18 cellular contexts compared by ENCODE assay signal in the genomic region with DNA sequence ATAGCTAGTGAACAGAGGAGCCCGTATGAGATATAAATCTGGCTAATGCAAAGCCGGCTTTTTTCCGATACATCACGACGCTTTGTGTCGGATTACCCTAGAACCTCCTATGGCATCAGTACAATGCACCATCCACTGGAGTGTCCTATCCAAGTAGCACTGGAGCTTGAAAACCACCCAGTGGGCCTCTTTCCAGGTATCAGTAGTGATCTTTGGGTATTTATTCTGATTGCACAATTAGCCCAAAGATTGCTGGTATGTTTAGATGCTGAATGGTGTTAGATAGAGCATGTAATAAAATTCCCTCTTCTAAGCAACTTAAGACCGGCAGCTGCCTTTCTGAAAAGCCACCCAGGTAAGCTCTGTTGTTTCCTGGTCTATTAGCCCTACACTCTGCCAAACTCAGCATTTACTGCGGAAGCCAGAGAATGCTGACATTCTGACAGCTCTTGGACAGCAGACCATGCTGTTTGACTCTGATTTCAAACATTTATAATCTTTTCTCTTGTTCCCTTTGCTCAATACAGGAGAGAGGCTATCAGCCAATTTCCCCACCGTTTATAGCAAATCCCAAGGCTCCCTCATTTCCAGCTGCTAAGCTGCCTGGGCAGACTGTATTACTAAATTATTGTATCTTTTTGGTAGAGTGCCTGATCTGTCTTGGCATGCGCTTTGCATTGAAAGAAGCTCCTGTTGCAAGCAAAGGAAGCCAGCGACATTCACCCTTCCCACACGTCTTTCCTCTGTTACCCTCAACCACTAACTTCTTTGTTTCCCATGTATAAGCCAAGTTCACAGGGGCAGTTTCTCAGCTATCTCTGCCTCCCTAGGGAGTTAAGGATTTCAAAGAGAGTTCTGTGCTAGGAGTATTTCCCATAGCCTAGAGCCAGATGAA.
DNase-seq lines count a peak whose midpoint lies in the region; ATAC-seq and TF ChIP-seq lines count a peak whose summit lies in the region.
"Had no signal": no experiment of that assay in that cellular context is flagged by ENCODE, and none has a peak within 500 bp of the region (broad histone marks: within the 10 kb centered on the region; RNA-seq: fewer than 3 reads in every experiment).

No MANE protein-coding gene starts in this region.

- no peak for TF ChIP-seq CTCF in GM23338 (conservative IDR thresholded peaks at IDR 0.05; ENCODE audit: low read depth in 2 of 2)
- no peak for TF ChIP-seq CTCF in neural progenitor cell (IDR thresholded peaks at IDR 0.05)

- no peaks in the 10 kb centered on the region for H3K9me3 Mint-ChIP-seq in GM23338
- H3K9me3 Mint-ChIP-seq in neural progenitor cell: peaks cover 5% of the 10 kb centered on the region
- no peaks in the 10 kb centered on the region for H3K9me3 Mint-ChIP-seq in activated CD4-positive, alpha-beta T cell treated with anti-CD3 and anti-CD28 coated beads, Interleukin-2, amount 10 ng/mL, durations not matched to agents 24 days and 14 days

- H3K27me3 Mint-ChIP-seq in GM23338 (ENCODE audit: insufficient read depth, low read depth, poor library complexity): no peaks in the 10 kb centered on the region
- H3K27me3 Mint-ChIP-seq in neural progenitor cell (ENCODE audit: insufficient read depth, low read depth): peaks cover 2% of the 10 kb centered on the region
- H3K27me3 Mint-ChIP-seq in activated CD4-positive, alpha-beta T cell treated with anti-CD3 and anti-CD28 coated beads, Interleukin-2, amount 10 ng/mL, durations not matched to agents 24 days and 14 days: no peaks in the 10 kb centered on the region
- H3K27me3 Mint-ChIP-seq: activated CD4-positive, alpha-beta memory T cell treated with anti-CD3 and anti-CD28 coated beads for 36 hours; activated T-helper 17 cell treated with anti-CD3 and anti-CD28 coated beads, Interleukin-2, amount 50 U/mL, for 72 hours; effector memory CD8-positive, alpha-beta T cell had no signal

- DNase-seq in GM23338 (ENCODE audit: low spot score): peak; percentile 21
- DNase-seq in SK-N-MC (ENCODE audit: low read depth, low spot score): peak; percentile 48
- DNase-seq in globus pallidus (ENCODE audit: low spot score): peak; percentile 7
- no peak for DNase-seq in neural progenitor cell (ENCODE audit: low spot score)
- DNase-seq in activated T-cell treated with anti-CD3 and anti-CD28 coated beads, Interleukin-2, amount 50 U/mL, for 48 hours: no peak
- no peak for DNase-seq in OCI-M1 (lab: John Stamatoyannopoulos, UW)
- no peak for DNase-seq in activated CD4-positive, alpha-beta T cell treated with anti-CD3 and anti-CD28 coated beads, Interleukin-2, amount 10 ng/mL, durations not matched to agents 24 days and 14 days
- no peak for DNase-seq in A172 (ENCODE audit: low spot score)
- DNase-seq: activated CD4-positive, alpha-beta memory T cell treated with anti-CD3 and anti-CD28 coated beads for 36 hours; effector memory CD8-positive, alpha-beta T cell; foreskin fibroblast; NCI-H1048; NCI-H526 treated with DMSO at 0.1 percent for 48 hours; stimulated activated CD4-positive, alpha-beta T cell treated with anti-CD3 and anti-CD28 coated beads, Interleukin-4, amount 100 ng/mL, for 1 hour had no signal

- H3K27ac Mint-ChIP-seq in GM23338 (0 out of 2 replicates have a peak overlapping the region, but pooled peaks have one; percentile 73), neural progenitor cell (peak overlapping the region; percentile 74)
- no peak overlapping the region for H3K27ac Mint-ChIP-seq in activated CD4-positive, alpha-beta T cell treated with anti-CD3 and anti-CD28 coated beads, Interleukin-2, amount 10 ng/mL, durations not matched to agents 24 days and 14 days
- H3K27ac Mint-ChIP-seq: activated CD4-positive, alpha-beta memory T cell treated with anti-CD3 and anti-CD28 coated beads for 36 hours; activated T-helper 17 cell treated with anti-CD3 and anti-CD28 coated beads, Interleukin-2, amount 50 U/mL, for 72 hours; effector memory CD8-positive, alpha-beta T cell had no signal

- H3F3A ChIP-seq in GM23338 (replicated peaks; ENCODE audit: low read depth): no peaks in the 10 kb centered on the region
- H3F3A ChIP-seq in neural progenitor cell (ENCODE audit: low read depth): no peaks in the 10 kb centered on the region

- peak; percentile 73 for ATAC-seq in GM23338
- ATAC-seq: activated T-helper 17 cell treated with anti-CD3 and anti-CD28 coated beads, Interleukin-2, amount 50 U/mL, for 72 hours; effector memory CD8-positive, alpha-beta T cell had no signal

- H3K4me1 Mint-ChIP-seq in GM23338 (peaks cover 25% of the 10 kb centered on the region), neural progenitor cell (peaks cover 34% of the 10 kb centered on the region)
- no peaks in the 10 kb centered on the region for H3K4me1 Mint-ChIP-seq in activated CD4-positive, alpha-beta T cell treated with anti-CD3 and anti-CD28 coated beads, Interleukin-2, amount 10 ng/mL, durations not matched to agents 24 days and 14 days
- H3K4me1 Mint-ChIP-seq: activated T-helper 17 cell treated with anti-CD3 and anti-CD28 coated beads, Interleukin-2, amount 50 U/mL, for 72 hours had no signal

- H3K27me3 ChIP-seq in GM23338 (ENCODE audit: insufficient read depth): no peaks in the 10 kb centered on the region
- no peaks in the 10 kb centered on the region for H3K27me3 ChIP-seq in neural progenitor cell
- H3K27me3 ChIP-seq: ascending aorta, vagina had no signal

- H3K9ac ChIP-seq in SK-N-MC (ENCODE audit: insufficient read length): no peak overlapping the region
- no peak overlapping the region for H3K9ac ChIP-seq in neural progenitor cell

- intact Hi-C loops in activated CD4-positive, alpha-beta T cell treated with anti-CD3 and anti-CD28 coated beads, Interleukin-2, amount 10 ng/mL, durations not matched to agents 24 days and 14 days (cut with micrococcal nuclease): no loop called here

- H3K4me3 Mint-ChIP-seq in GM23338: no peak overlapping the region
- H3K4me3 Mint-ChIP-seq in neural progenitor cell: no peak overlapping the region
- no peak overlapping the region for H3K4me3 Mint-ChIP-seq in activated CD4-positive, alpha-beta T cell treated with anti-CD3 and anti-CD28 coated beads, Interleukin-2, amount 10 ng/mL, durations not matched to agents 24 days and 14 days
- H3K4me3 Mint-ChIP-seq: activated CD4-positive, alpha-beta memory T cell treated with anti-CD3 and anti-CD28 coated beads for 36 hours; activated T-helper 17 cell treated with anti-CD3 and anti-CD28 coated beads, Interleukin-2, amount 50 U/mL, for 72 hours; effector memory CD8-positive, alpha-beta T cell had no signal

- H3K9me2 ChIP-seq in GM23338 (ENCODE audit: insufficient read depth): no peaks in the 10 kb centered on the region

- no peak overlapping the region for H3K4me3 ChIP-seq in GM23338
- peak overlapping the region; percentile 59 for H3K4me3 ChIP-seq in SK-N-MC
- H3K4me3 ChIP-seq in neural progenitor cell: no peak overlapping the region
- H3K4me3 ChIP-seq: ascending aorta, vagina had no signal

- H4K20me1 ChIP-seq in GM23338 (replicated peaks; ENCODE audit: insufficient read depth) (no peaks in the 10 kb centered on the region), neural progenitor cell (ENCODE audit: low read depth) (no peaks in the 10 kb centered on the region)

- H3K27ac ChIP-seq in GM23338 (ENCODE audit: low read depth) (no peak overlapping the region), SK-N-MC (0 out of 2 replicates have a peak overlapping the region, but pooled peaks have one; percentile 10), neural progenitor cell (no peak overlapping the region)
- H3K27ac ChIP-seq: ascending aorta, C4-2B, vagina had no signal

- H3K36me3 Mint-ChIP-seq in GM23338 (ENCODE audit: low read depth) (peaks cover 5% of the 10 kb centered on the region; the same call in 2 of the 3 replicates), neural progenitor cell (no peaks in the 10 kb centered on the region)
- H3K36me3 Mint-ChIP-seq in activated CD4-positive, alpha-beta T cell treated with anti-CD3 and anti-CD28 coated beads, Interleukin-2, amount 10 ng/mL, durations not matched to agents 24 days and 14 days (ENCODE audit: low read depth): no peaks in the 10 kb centered on the region
- H3K36me3 Mint-ChIP-seq: activated CD4-positive, alpha-beta memory T cell treated with anti-CD3 and anti-CD28 coated beads for 36 hours had no signal

- no peaks in the 10 kb centered on the region for H3K9me3 ChIP-seq in SK-N-MC (ENCODE audit: low read depth, low read length)
- H3K9me3 ChIP-seq in neural progenitor cell (ENCODE audit: low read depth): no peaks in the 10 kb centered on the region
- H3K9me3 ChIP-seq: ascending aorta, vagina had no signal

- no peak overlapping the region for H3K4me2 ChIP-seq in GM23338
- no peak overlapping the region for H3K4me2 ChIP-seq in neural progenitor cell

- H3K36me3 ChIP-seq in GM23338 (ENCODE audit: insufficient read depth): no peaks in the 10 kb centered on the region
- no peaks in the 10 kb centered on the region for H3K36me3 ChIP-seq in SK-N-MC (ENCODE audit: insufficient read depth, low read length)
- H3K36me3 ChIP-seq in neural progenitor cell: no peaks in the 10 kb centered on the region
- H3K36me3 ChIP-seq: ascending aorta, vagina had no signal

- peak overlapping the region; percentile 79; the same call in 1 of the 2 replicates for H2AFZ ChIP-seq in GM23338
- no peak overlapping the region for H2AFZ ChIP-seq in neural progenitor cell (replicated peaks)

- H3K4me1 ChIP-seq in GM23338 (ENCODE audit: insufficient read depth) (peaks cover 24% of the 10 kb centered on the region; the same call in 1 of the 2 replicates), neural progenitor cell (peaks cover 12% of the 10 kb centered on the region)
- H3K4me1 ChIP-seq: ascending aorta had no signal

- H3K79me2 ChIP-seq in GM23338 (replicated peaks; ENCODE audit: insufficient read depth): no peaks in the 10 kb centered on the region
- no peaks in the 10 kb centered on the region for H3K79me2 ChIP-seq in neural progenitor cell (ENCODE audit: low read depth)

TF ChIP-seq in GM23338, 12 proteins besides CTCF, POLR2A, EP300 and RAD21 (continues in another document):
- no peak for TF ChIP-seq NANOG (IDR thresholded peaks at IDR 0.05; ENCODE audit: borderline replicate concordance)

Comparison
In these comparisons a context has a peak if more than half of its experiments do, and no peak if none do; other contexts are left out.
1. DNase-seq: peak in GM23338 (single experiment), SK-N-MC (single experiment) and globus pallidus (single experiment); none in neural progenitor cell (single experiment), activated T-cell treated with anti-CD3 and anti-CD28 coated beads, Interleukin-2, amount 50 U/mL, for 48 hours (0 of 2), OCI-M1 (single experiment), activated CD4-positive, alpha-beta T cell treated with anti-CD3 and anti-CD28 coated beads, Interleukin-2, amount 10 ng/mL, durations not matched to agents 24 days and 14 days (single experiment) and A172 (single experiment).